Comparison of ENCODE assay signal across 19 cellular contexts in genomic region chr10:86603256-86603655, GRCh38. TPM values are rescaled to one million over a fixed set of nuclear protein-coding genes. Genes with fewer than 3 reads are reported as not detected.
"Had no signal": no experiment of that assay in that cellular context is flagged by ENCODE, and none has a peak within 500 bp of the region (broad histone marks: within the 10 kb centered on the region; RNA-seq: fewer than 3 reads in every experiment).

No MANE protein-coding gene starts in this region.

- H3K27ac ChIP-seq: left ventricle myocardium inferior had no signal

- FAIRE-seq: colon, keratinocyte, TTC549 had no signal

- DNase-seq: activated B cell treated with CpG ODN at 0.5 μM for 24 hours; activated CD4-positive, alpha-beta memory T cell treated with anti-CD3 and anti-CD28 coated beads, Interleukin-2, amount 10 ng/mL, durations not matched to agents 7 days and 5 days; activated CD4-positive, alpha-beta T cell treated with anti-CD3 and anti-CD28 coated beads for 48 hours; activated CD8-positive, alpha-beta memory T cell treated with anti-CD3 and anti-CD28 coated beads, Interleukin-2, amount 10 ng/mL, durations not matched to agents 7 days and 5 days; caudate nucleus; hypothalamus; left ventricle myocardium inferior; mesenchymal stem cell; mucosa of descending colon; naive thymus-derived CD8-positive, alpha-beta T cell; SK-N-SH; stimulated activated CD4-positive, alpha-beta T cell treated with anti-CD3 and anti-CD28 coated beads, Interleukin-4, amount 100 ng/mL, for 4 hours had no signal

- H3K36me3 ChIP-seq: left ventricle myocardium inferior had no signal

- H3K9ac ChIP-seq: SK-N-SH had no signal

- H3K4me2 ChIP-seq: SK-N-SH had no signal

- H3K9me2 ChIP-seq: SK-N-SH had no signal

- H3K4me3 ChIP-seq: left ventricle myocardium inferior, mucosa of descending colon had no signal

- H3K9me3 ChIP-seq: mucosa of descending colon, SK-N-SH had no signal

RNA-seq across cellular contexts. Expression of gene OPN4, which starts 51.1 kb away (rescaled TPM):
- total RNA-seq: activated B cell treated with CpG ODN at 0.5 μM for 24 hours; activated CD4-positive, alpha-beta memory T cell treated with anti-CD3 and anti-CD28 coated beads, Interleukin-2, amount 10 ng/mL, durations not matched to agents 7 days and 5 days; activated CD8-positive, alpha-beta memory T cell treated with anti-CD3 and anti-CD28 coated beads, Interleukin-2, amount 10 ng/mL, durations not matched to agents 7 days and 5 days; epithelial cell of proximal tubule; naive thymus-derived CD8-positive, alpha-beta T cell; osteocyte; pulmonary artery endothelial cell; ureter had no signal
- polyA plus RNA-seq: keratinocyte; naive thymus-derived CD8-positive, alpha-beta T cell had no signal
